ENCODE assay signal across 17 cellular contexts in the genomic region with DNA sequence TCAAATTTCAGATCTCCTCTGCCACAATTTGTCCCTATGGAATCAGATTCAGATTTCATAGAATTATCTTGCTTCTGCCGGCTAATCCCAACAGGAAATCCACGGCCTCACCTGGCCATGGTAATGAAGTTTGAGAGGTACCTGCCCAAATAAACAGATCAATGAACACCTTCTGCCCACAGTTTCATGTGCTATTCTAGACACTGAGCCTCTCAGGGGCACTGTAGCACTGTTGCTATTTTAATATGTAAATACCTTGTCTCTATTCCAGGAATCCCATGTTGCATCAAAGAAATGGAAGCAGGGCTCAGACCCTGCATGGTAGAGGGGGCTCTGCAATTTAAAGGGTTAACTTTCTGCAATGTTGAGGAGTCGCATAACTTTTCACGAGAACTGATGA.
"Had no signal": no experiment of that assay in that cellular context is flagged by ENCODE, and none has a peak within 500 bp of the region (broad histone marks: within the 10 kb centered on the region; RNA-seq: fewer than 3 reads in every experiment).

No MANE protein-coding gene starts in this region.

- H3K9me3 ChIP-seq: psoas muscle had no signal

- H3K27me3 ChIP-seq: cardiac muscle cell, heart left ventricle, left lung had no signal

- H3K4me1 ChIP-seq: heart left ventricle, left lung, psoas muscle had no signal

- H3K36me3 ChIP-seq: cardiac muscle cell, heart left ventricle, left lung had no signal

- H3K4me3 ChIP-seq: cardiac muscle cell, heart left ventricle, left lung, psoas muscle had no signal

- H3K27ac ChIP-seq: cardiac muscle cell, heart left ventricle, left lung, psoas muscle had no signal

- DNase-seq: activated CD4-positive, alpha-beta T cell treated with anti-CD3 and anti-CD28 coated beads for 4 hours; activated CD8-positive, alpha-beta memory T cell treated with anti-CD3 and anti-CD28 coated beads, Interleukin-2, amount 50 U/mL, for 4 hours; activated CD8-positive, alpha-beta T cell treated with anti-CD3 and anti-CD28 coated beads for 36 hours; activated naive CD4-positive, alpha-beta T cell treated with Interleukin-2 at 50 U/mL for 16 hours; activated naive CD8-positive, alpha-beta T cell treated with anti-CD3 and anti-CD28 coated beads, Interleukin-2, amount 50 U/mL, for 24 hours; effector CD4-positive, alpha-beta T cell; foreskin melanocyte; heart left ventricle; islet precursor cell; left lung; mesendoderm; occipital lobe; psoas muscle; stimulated activated CD4-positive, alpha-beta T cell treated with anti-CD3 and anti-CD28 coated beads, Interleukin-12 subunit alpha, Interleukin-12 subunit beta, amount 100 ng/mL, for 4 hours; stimulated activated naive CD4-positive, alpha-beta T cell treated with Interleukin-2 at 50 U/mL for 16 hours; T-helper 9 cell had no signal
